In the genomic region with DNA sequence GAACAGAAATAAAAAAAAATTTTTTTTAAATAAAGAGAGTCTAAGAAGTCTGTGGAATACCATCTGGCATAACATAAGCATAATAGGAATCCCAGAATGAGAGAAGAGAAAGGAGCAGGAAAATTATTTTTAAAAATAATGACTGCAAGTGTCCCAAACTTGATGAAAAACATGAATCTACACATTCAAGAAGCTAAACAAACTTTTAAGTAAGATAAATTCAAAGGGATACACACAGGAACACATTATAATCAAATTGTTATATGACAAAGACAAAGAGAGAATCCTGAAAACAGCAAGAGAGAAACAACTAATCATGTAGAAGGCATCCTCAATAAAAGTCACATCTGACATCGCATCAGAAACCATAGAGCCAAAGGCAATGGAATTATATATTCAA, we compare ENCODE assay signal across 13 cellular contexts. TPM values are rescaled to one million over a fixed set of nuclear protein-coding genes. Genes with fewer than 3 reads are reported as not detected.
DNase-seq lines count a peak whose midpoint lies in the region; TF ChIP-seq lines count a peak whose summit lies in the region.
"Had no signal": no experiment of that assay in that cellular context is flagged by ENCODE, and none has a peak within 500 bp of the region (broad histone marks: within the 10 kb centered on the region; RNA-seq: fewer than 3 reads in every experiment).

No MANE protein-coding gene starts in this region.

- H3F3A ChIP-seq in PC-9 (ENCODE audit: insufficient read depth, low read depth) = peaks cover 72% of the 10 kb centered on the region
- no peaks in the 10 kb centered on the region for H3F3A ChIP-seq in MM.1S (ENCODE audit: insufficient read depth, low read length)

- H3K27me3 ChIP-seq in HL-60 (ENCODE audit: insufficient read depth, poor library complexity, severe bottlenecking) (no peaks in the 10 kb centered on the region), PC-9 (ENCODE audit: insufficient read depth, low read depth) (no peaks in the 10 kb centered on the region), MM.1S (replicated peaks; ENCODE audit: insufficient read depth, low read length) (no peaks in the 10 kb centered on the region), mesendoderm (ENCODE audit: insufficient read depth, low read length, poor library complexity) (no peaks in the 10 kb centered on the region)
- H3K27me3 ChIP-seq: BE2C had no signal

- H3K27ac ChIP-seq in HL-60 (replicated peaks) (peak overlapping the region; percentile 23; the same call in 1 of the 2 replicates), PC-9 (peak overlapping the region; percentile 76), epithelial cell of prostate (peak overlapping the region; percentile 32), MM.1S (ENCODE audit: low read length) (no peak overlapping the region), mesendoderm (ENCODE audit: low read depth, low read length) (no peak overlapping the region)

- peaks cover 8% of the 10 kb centered on the region for H3K79me1 ChIP-seq in mesendoderm (ENCODE audit: low read length)

- H3K4me1 ChIP-seq in PC-9 (replicated peaks; ENCODE audit: insufficient read depth) (peaks cover 63% of the 10 kb centered on the region), MM.1S (ENCODE audit: low read length) (peaks cover 11% of the 10 kb centered on the region), mesendoderm (ENCODE audit: control insufficient read depth, low read depth, low read length) (peaks cover 7% of the 10 kb centered on the region)
- H3K4me1 ChIP-seq: BE2C had no signal

- H2BK15ac ChIP-seq in mesendoderm (replicated peaks; ENCODE audit: low read depth) = no peak overlapping the region

- H4K20me1 ChIP-seq in PC-9 (ENCODE audit: insufficient read depth) = peaks cover 40% of the 10 kb centered on the region
- no peaks in the 10 kb centered on the region for H4K20me1 ChIP-seq in MM.1S (ENCODE audit: insufficient read depth, low read length)

- no peaks in the 10 kb centered on the region for H3K9me2 ChIP-seq in PC-9 (ENCODE audit: insufficient read depth)
- no peaks in the 10 kb centered on the region for H3K9me2 ChIP-seq in MM.1S (replicated peaks; ENCODE audit: insufficient read depth, low read length)

- CTCF ChIA-PET in PC-9 (lab: Charles Lee) = no interaction called here

- peaks cover 29% of the 10 kb centered on the region for H3K36me3 Mint-ChIP-seq in type B pancreatic cell

- H3K27ac Mint-ChIP-seq in type B pancreatic cell = peak overlapping the region; percentile 47

- peaks cover 7% of the 10 kb centered on the region for H3K9me3 Mint-ChIP-seq in type B pancreatic cell

- no peak overlapping the region for H3K4me3 Mint-ChIP-seq in type B pancreatic cell
- H3K4me3 Mint-ChIP-seq: CD4-positive, alpha-beta T cell; H9 had no signal

- no peak overlapping the region for H3K56ac ChIP-seq in mesendoderm (ENCODE audit: low read length)

- H2BK120ac ChIP-seq in mesendoderm (ENCODE audit: low read depth, low read length) = no peak overlapping the region

- no peak overlapping the region for H4K8ac ChIP-seq in mesendoderm (ENCODE audit: low read depth, low read length)

- no peak overlapping the region for H2AK5ac ChIP-seq in mesendoderm (ENCODE audit: low read length)

- H3K36me3 ChIP-seq in PC-9 (ENCODE audit: low read depth) (peaks cover 10% of the 10 kb centered on the region; the same call in 1 of the 2 replicates), MM.1S (replicated peaks; ENCODE audit: insufficient read depth, low read length) (no peaks in the 10 kb centered on the region), mesendoderm (ENCODE audit: control insufficient read depth, insufficient read depth, low read length) (no peaks in the 10 kb centered on the region)
- H3K36me3 ChIP-seq: BE2C had no signal

- TF ChIP-seq CTCF in HL-60 (IDR thresholded peaks at IDR 0.05; ENCODE audit: insufficient read depth, low read length) = no peak
- TF ChIP-seq CTCF in PC-9 (conservative IDR thresholded peaks at IDR 0.05) = no peak
- TF ChIP-seq CTCF in type B pancreatic cell (conservative IDR thresholded peaks at IDR 0.05) = no peak
- no peak for TF ChIP-seq CTCF in MM.1S (IDR thresholded peaks at IDR 0.05; ENCODE audit: low read length)

- H3K23ac ChIP-seq in mesendoderm (ENCODE audit: low read length) = no peak overlapping the region

- no peak overlapping the region for H3K4me3 ChIP-seq in HL-60 (replicated peaks; ENCODE audit: insufficient read depth, low read length)
- H3K4me3 ChIP-seq in PC-9 = no peak overlapping the region
- no peak overlapping the region for H3K4me3 ChIP-seq in MM.1S (ENCODE audit: low read length)
- no peak overlapping the region for H3K4me3 ChIP-seq in mesendoderm (ENCODE audit: low read length)

- no peaks in the 10 kb centered on the region for H3K27me3 Mint-ChIP-seq in type B pancreatic cell
- H3K27me3 Mint-ChIP-seq: CD4-positive, alpha-beta T cell had no signal

- no peak overlapping the region for H4K5ac ChIP-seq in mesendoderm (ENCODE audit: low read length)

- DNase-seq in HL-60 (ENCODE audit: low read depth in 1 of 2, low spot score in 1 of 2) (no peak), PC-9 (no peak), epithelial cell of prostate (ENCODE audit: low read depth, low spot score) (no peak), type B pancreatic cell (ENCODE audit: extremely low spot score, unreplicated experiment) (no peak), MM.1S (no peak), mesendoderm (no peak), KBM-7 (no peak)
- DNase-seq: ACHN; BE2C; C1 segment of cervical spinal cord; Caco-2; CD4-positive, alpha-beta T cell; H9 had no signal

- POLR2A ChIA-PET in PC-9 (lab: Charles Lee; ENCODE audit: unreplicated experiment) = no interaction called here

- H3K9ac ChIP-seq in MM.1S (ENCODE audit: low read length) = no peak overlapping the region
- H3K9ac ChIP-seq in mesendoderm (ENCODE audit: low read length) = no peak overlapping the region

- intact Hi-C loops in PC-9 (cut with micrococcal nuclease; ENCODE audit: unreplicated experiment) = no loop called here

- H3K9me3 ChIP-seq in PC-9 (ENCODE audit: insufficient read depth, low read depth) (0 out of 2 replicates have a peak, but pooled peaks cover 3% of the 10 kb centered on the region), MM.1S (replicated peaks; ENCODE audit: insufficient read depth, low read length) (no peaks in the 10 kb centered on the region)
- H3K9me3 ChIP-seq: BE2C, Caco-2 had no signal

- no peak overlapping the region for H3K4ac ChIP-seq in mesendoderm (ENCODE audit: low read depth, low read length)

- H3K79me2 ChIP-seq in PC-9 (ENCODE audit: low read depth) (peaks cover 100% of the 10 kb centered on the region), MM.1S (ENCODE audit: low read length) (peaks cover 69% of the 10 kb centered on the region), mesendoderm (ENCODE audit: control insufficient read depth, insufficient read depth, low read length) (peaks cover 29% of the 10 kb centered on the region)

- no peak overlapping the region for H2BK5ac ChIP-seq in mesendoderm (ENCODE audit: low read length)

- H2AFZ ChIP-seq in PC-9 (no peak overlapping the region), MM.1S (ENCODE audit: low read length) (no peak overlapping the region)

- H3K4me2 ChIP-seq in PC-9 = peak overlapping the region; percentile 43
- H3K4me2 ChIP-seq in MM.1S (ENCODE audit: low read depth, low read length) = no peak overlapping the region
- H3K4me2 ChIP-seq in mesendoderm (ENCODE audit: low read length) = no peak overlapping the region

- BruUV-seq in PC-9 (replicated peaks; lab: Mats Ljungman, UMichigan) = no TSS peak

- H3K18ac ChIP-seq in mesendoderm (ENCODE audit: low read length) = no peak overlapping the region

- peaks cover 15% of the 10 kb centered on the region for H3K4me1 Mint-ChIP-seq in type B pancreatic cell (ENCODE audit: unreplicated experiment)

- in situ Hi-C loops in KBM-7 (cut with MboI; ENCODE audit: low pct_unique_long_range_greater_than_20kb, low sequenced_read_pairs) = no loop called here

- no CpG with 5 or more reads among the region's 1 CpG for WGBS in mesendoderm (ENCODE audit: extremely low coverage, insufficient coverage, low lambda C conversion rate)

RNA-seq across cellular contexts. Expression of a gene that starts 30.9 kb away (rescaled TPM):
- total RNA-seq in PC-9 (2021) = 53.2 and 63.9 TPM in 2 replicates
- total RNA-seq in type B pancreatic cell (ENCODE audit: low replicate concordance) = 22.1 and 31.3 TPM in 2 replicates
- polyA plus RNA-seq in mesendoderm (2013, experiment 1 of 2) = 17.7 TPM
- polyA plus RNA-seq in mesendoderm (2013, experiment 2 of 2) = 16.5 TPM

Comparison
In these comparisons a context has a peak if more than half of its experiments do, and no peak if none do; other contexts are left out.
1. H3K27ac ChIP-seq: peak in HL-60 (single experiment), PC-9 (single experiment) and epithelial cell of prostate (single experiment); none in MM.1S (single experiment) and mesendoderm (single experiment).